ENCODE assay signal across 11 cellular contexts in the genomic region with DNA sequence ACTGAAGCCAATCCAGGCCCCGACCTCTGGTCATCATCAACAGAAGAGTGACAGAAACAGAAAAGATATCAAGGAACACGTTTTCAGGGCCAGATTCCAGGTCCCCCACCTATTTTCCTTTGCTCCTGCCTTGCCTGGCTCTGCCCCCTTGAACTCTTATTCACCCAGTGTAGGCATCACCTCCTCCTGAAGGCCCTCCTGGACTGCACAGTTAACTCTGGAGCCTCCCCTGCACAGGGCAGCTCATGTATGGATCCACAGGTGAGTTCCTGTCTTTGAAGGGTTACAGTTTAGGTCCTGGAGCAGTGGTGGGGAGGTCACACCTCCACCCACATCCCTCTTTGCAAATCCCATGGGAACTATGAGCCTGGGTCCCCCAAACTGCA. TPM values are rescaled to one million over a fixed set of nuclear protein-coding genes. Genes with fewer than 3 reads are reported as not detected.
DNase-seq lines count a peak whose midpoint lies in the region; ATAC-seq, FAIRE-seq and TF ChIP-seq lines count a peak whose summit lies in the region.
"Had no signal": no experiment of that assay in that cellular context is flagged by ENCODE, and none has a peak within 500 bp of the region (broad histone marks: within the 10 kb centered on the region; RNA-seq: fewer than 3 reads in every experiment).

No MANE protein-coding gene starts in this region.

- no peak overlapping the region for H2AFZ ChIP-seq in H9 (ENCODE audit: low read length)
- no peak overlapping the region for H2AFZ ChIP-seq in K562 (ENCODE audit: low read depth, low read length)

- no peak for DNase-seq in H9
- DNase-seq in K562 (ENCODE audit: extremely low read depth in 1 of 4, low spot score in 3 of 4) = peak in 1 of 4 experiments; percentile 4
- DNase-seq in glutamatergic neuron = no peak
- DNase-seq in substantia nigra (lab: John Stamatoyannopoulos, UW) = no peak
- DNase-seq in NCI-H345 treated with DMSO at 0.1 percent for 48 hours (lab: John Stamatoyannopoulos, UW; ENCODE audit: unreplicated experiment) = no peak
- DNase-seq: CD4-positive, alpha-beta memory T cell had no signal

- H2BK5ac ChIP-seq in H9 (ENCODE audit: insufficient read length, low read length) = no peak overlapping the region

- no peaks in the 10 kb centered on the region for H3K79me1 ChIP-seq in H9 (ENCODE audit: insufficient read depth, low read depth, low read length, poor library complexity, severe bottlenecking)

- no peak overlapping the region for H3K18ac ChIP-seq in H9 (ENCODE audit: insufficient read length, low read depth, low read length)

- 0 out of 3 replicates have a peak, but pooled peaks have one; percentile 2 for TF ChIP-seq CTCF in H9 (conservative IDR thresholded peaks at IDR 0.05)
- no peak for TF ChIP-seq CTCF in K562 (IDR thresholded peaks at IDR 0.05 in 2 of 3, conservative IDR thresholded peaks at IDR 0.05 in 1 of 3; ENCODE audit: insufficient read depth in 2 of 3, low read depth in 1 of 3, low read length in 3 of 3)
- TF ChIP-seq CTCF in glutamatergic neuron (IDR thresholded peaks at IDR 0.05; ENCODE audit: partially characterized antibody, unreplicated experiment) = no peak

- H3K27ac Mint-ChIP-seq in H9 = no peak overlapping the region
- H3K27ac Mint-ChIP-seq in glutamatergic neuron (ENCODE audit: unreplicated experiment) = peak overlapping the region; percentile 17
- H3K27ac Mint-ChIP-seq: B cell; CD4-positive, alpha-beta memory T cell had no signal

- H3K9ac ChIP-seq in H9 (ENCODE audit: extremely low read depth, insufficient read length, low read length) (no peak overlapping the region), K562 (ENCODE audit: insufficient read depth in 1 of 2, low read depth in 2 of 2, low read length in 2 of 2) (no peak overlapping the region)

- no peak overlapping the region for H4K8ac ChIP-seq in H9 (replicated peaks; ENCODE audit: insufficient read length, low read depth, low read length)

- H3K9me3 Mint-ChIP-seq in H9 = no peaks in the 10 kb centered on the region
- peaks cover 3% of the 10 kb centered on the region for H3K9me3 Mint-ChIP-seq in glutamatergic neuron (ENCODE audit: unreplicated experiment)
- H3K9me3 Mint-ChIP-seq: CD4-positive, alpha-beta memory T cell had no signal

- no peak for FAIRE-seq in K562 (lab: Jason Lieb, UNC)
- FAIRE-seq: GM12878, GM18507 had no signal

- whole genome bisulfite sequencing in H9 (ENCODE audit: extremely low coverage, insufficient read length, low lambda C conversion rate) = no CpG with 5 or more reads among the region's 2 CpGs
- WGBS in K562 (ENCODE audit: insufficient coverage, low coverage, missing lambda C conversion rate) = 45% methylated on average over 2 of the region's 2 CpGs

- no peak overlapping the region for H3K23ac ChIP-seq in H9 (ENCODE audit: insufficient read length, low read depth, low read length)

- CTCF ChIA-PET in K562 (lab: Yijun Ruan, JAX; ENCODE audit: low intra/inter-chr PET ratio) = no interaction called here

- BruUV-seq in K562 (replicated peaks; lab: Mats Ljungman, UMichigan) = no TSS peak

- H3K56ac ChIP-seq in H9 (ENCODE audit: insufficient read length, low read depth, low read length) = no peak overlapping the region

- no peak overlapping the region for H2BK12ac ChIP-seq in H9 (ENCODE audit: insufficient read length, low read depth, low read length)

- intact Hi-C loops in K562 (cut with micrococcal nuclease) = no loop called here

- no peak overlapping the region for H3K4me3 Mint-ChIP-seq in H9
- H3K4me3 Mint-ChIP-seq in glutamatergic neuron (ENCODE audit: unreplicated experiment) = no peak overlapping the region
- H3K4me3 Mint-ChIP-seq: B cell; CD4-positive, alpha-beta memory T cell had no signal

- H3K27me3 Mint-ChIP-seq in H9 (ENCODE audit: low read depth) (peaks cover 39% of the 10 kb centered on the region), glutamatergic neuron (ENCODE audit: unreplicated experiment) (peaks cover 7% of the 10 kb centered on the region)

- no peaks in the 10 kb centered on the region for H3K36me3 ChIP-seq in K562 (ENCODE audit: control insufficient read depth, insufficient read depth, low read length)

- H3K14ac ChIP-seq in H9 (ENCODE audit: insufficient read depth, low read length) = no peak overlapping the region

- H3K9me3 ChIP-seq in H9 (ENCODE audit: control insufficient read depth, low read depth, low read length) (no peaks in the 10 kb centered on the region), K562 (replicated peaks; ENCODE audit: control insufficient read depth, insufficient read depth, low read depth, low read length) (no peaks in the 10 kb centered on the region)

- TF ChIP-seq POLR2A in K562 (conservative IDR thresholded peaks at IDR 0.05) = no peak

- H3K27ac ChIP-seq in H9 (ENCODE audit: insufficient read length, low read depth, low read length) (no peak overlapping the region), K562 (ENCODE audit: extremely low read depth, low read depth, low read length) (no peak overlapping the region), substantia nigra (ENCODE audit: low read depth, low read length, poor library complexity, severe bottlenecking) (peak overlapping the region; percentile 49)

- ATAC-seq in K562 = no peak
- ATAC-seq in GM21723 (IDR thresholded peaks at IDR 0.05; ENCODE audit: unreplicated experiment) = no peak
- ATAC-seq in HG02571 (IDR thresholded peaks at IDR 0.05; ENCODE audit: unreplicated experiment) = no peak
- ATAC-seq: GM12878 had no signal

- H3T11ph ChIP-seq in H9 (ENCODE audit: low read length) = no peak overlapping the region

- no peak for TF ChIP-seq EP300 in K562 (IDR thresholded peaks at IDR 0.05; ENCODE audit: low read length)

- no peaks in the 10 kb centered on the region for H3K9me1 ChIP-seq in K562 (ENCODE audit: control insufficient read depth, insufficient read depth, low read length)

- POLR2A ChIA-PET in K562 (lab: Yijun Ruan, JAX) = no interaction called here

- no peak overlapping the region for H4K5ac ChIP-seq in H9 (ENCODE audit: insufficient read length, low read depth, low read length)

- no peaks in the 10 kb centered on the region for H3K23me2 ChIP-seq in H9 (ENCODE audit: insufficient read length, low read depth, low read length, poor library complexity, severe bottlenecking)

- H4K20me1 ChIP-seq in H9 (ENCODE audit: control insufficient read depth, insufficient read depth, insufficient read length) = no peaks in the 10 kb centered on the region
- H4K20me1 ChIP-seq in K562 (replicated peaks; ENCODE audit: control insufficient read depth, insufficient read depth, low read length) = no peaks in the 10 kb centered on the region

- no peaks in the 10 kb centered on the region for H3K27me3 ChIP-seq in H9 (ENCODE audit: insufficient read depth, low read length)
- H3K27me3 ChIP-seq in K562 (ENCODE audit: control insufficient read depth in 2 of 2, insufficient read depth in 2 of 2, low read length in 2 of 2) = no peaks in the 10 kb centered on the region

- no peaks in the 10 kb centered on the region for H3K36me3 Mint-ChIP-seq in H9 (ENCODE audit: insufficient read depth in 1 of 3, low read depth in 3 of 3)
- no peaks in the 10 kb centered on the region for H3K36me3 Mint-ChIP-seq in glutamatergic neuron (ENCODE audit: unreplicated experiment)
- H3K36me3 Mint-ChIP-seq: CD4-positive, alpha-beta memory T cell had no signal

- H3K4me1 ChIP-seq in H9 (ENCODE audit: insufficient read depth, low read length) (no peaks in the 10 kb centered on the region; the same call in 1 of the 2 replicates), K562 (replicated peaks in 1 of 2; ENCODE audit: control insufficient read depth in 2 of 2, insufficient read depth in 2 of 2, low read length in 2 of 2) (peaks cover 6 to 40% of the 10 kb centered on the region in 2 experiments)

- no peak overlapping the region for H2BK20ac ChIP-seq in H9 (ENCODE audit: low read depth, low read length, poor library complexity, severe bottlenecking)

- no peak overlapping the region for H2BK120ac ChIP-seq in H9 (ENCODE audit: low read depth, low read length, poor library complexity, severe bottlenecking)

- in situ Hi-C loops in K562 (cut with MboI) = no loop called here

- no peak for TF ChIP-seq RAD21 in K562 (CRISPR knock-in tag; conservative IDR thresholded peaks at IDR 0.05 in 1 of 2, IDR thresholded peaks at IDR 0.05 in 1 of 2)

- H3K4me2 ChIP-seq in H9 (ENCODE audit: insufficient read depth, insufficient read length, low read length) (no peak overlapping the region), K562 (ENCODE audit: insufficient read depth, low read length) (no peak overlapping the region)

- no peak overlapping the region for H3K4ac ChIP-seq in H9 (ENCODE audit: low read depth, low read length)

- no peak overlapping the region for H2AK5ac ChIP-seq in H9 (ENCODE audit: insufficient read length, low read length)

- peaks cover 5% of the 10 kb centered on the region in 2 experiments for H3K4me1 Mint-ChIP-seq in H9
- peaks cover 9% of the 10 kb centered on the region for H3K4me1 Mint-ChIP-seq in glutamatergic neuron (ENCODE audit: low read depth, unreplicated experiment)

- H4K91ac ChIP-seq in H9 (ENCODE audit: insufficient read length, low read depth, low read length) = no peak overlapping the region

- no peaks in the 10 kb centered on the region for H3K79me2 ChIP-seq in H9 (ENCODE audit: insufficient read depth, low read length)
- H3K79me2 ChIP-seq in K562 (ENCODE audit: control insufficient read depth, insufficient read depth, low read length) = no peaks in the 10 kb centered on the region

- no peak overlapping the region for H2BK15ac ChIP-seq in H9 (ENCODE audit: low read depth, low read length)

- H3K4me3 ChIP-seq in K562 = no peak overlapping the region
- H3K4me3 ChIP-seq: GM12878 had no signal

RNA-seq across cellular contexts. Expression of a gene that starts 5.7 kb away (rescaled TPM):
- 293 and 302 TPM in 2 replicates for total RNA-seq in H9 (2021)
- total RNA-seq in K562 (2011; cell fraction: chromatin; rRNA removed; ENCODE audit: low replicate concordance) = 24.2 and 122 TPM in 2 replicates
- total RNA-seq in K562 (2011; cell fraction: nucleolus; rRNA removed) = 145 and 156 TPM in 2 replicates
- total RNA-seq in K562 (2011; cell fraction: nucleoplasm; rRNA removed) = 58.0 and 62.1 TPM in 2 replicates
- 265 and 319 TPM in 2 replicates for total RNA-seq in K562 (2014; rRNA removed)
- total RNA-seq in K562 (2014; rRNA removed; fragmentation: Illumina TruSeq; extraction: Trizol) = 20.9 and 29.5 TPM in 2 replicates
- 95.1 and 107 TPM in 2 replicates for total RNA-seq in K562 (2015; rRNA removed; fragmentation: Illumina TruSeq; extraction: Trizol)
- 414 and 417 TPM in 2 replicates for total RNA-seq in K562 (2021)
- polyA plus RNA-seq in K562 (2011; rRNA removed) = 38.7 and 106 TPM in 2 replicates
- polyA plus RNA-seq in K562 (2011; cell fraction: cytosol; rRNA removed) = 83.6 and 256 TPM in 2 replicates
- 66.4 and 105 TPM in 2 replicates for polyA plus RNA-seq in K562 (2011; cell fraction: nucleus; rRNA removed)
- polyA plus RNA-seq in K562 (2012) = 253 and 255 TPM in 2 replicates
- polyA plus RNA-seq in K562 (2014; fragmentation: Illumina TruSeq; extraction: Trizol) = 64.1 and 142 TPM in 2 replicates
- polyA plus RNA-seq in K562 (2014; fragmentation: Nextera tagmentation; extraction: Ambion mirVana) = 1 to 10 TPM in 1 of 2 experiments, under 1 TPM in 1; 0.70 to 1.2 TPM
- 186 and 202 TPM in 2 replicates for polyA plus RNA-seq in K562 (2014; rRNA removed)
- polyA minus RNA-seq in K562 (2011; rRNA and poly(A)+ RNA removed) = 23.1 and 29.3 TPM in 2 replicates
- polyA minus RNA-seq in K562 (2011; cell fraction: cytosol; rRNA and poly(A)+ RNA removed) = 186 and 269 TPM in 2 replicates
- polyA minus RNA-seq in K562 (2011; cell fraction: nucleus; rRNA and poly(A)+ RNA removed) = 66.0 and 87.2 TPM in 2 replicates
- 749 TPM for total RNA-seq in glutamatergic neuron (ENCODE audit: unreplicated experiment)

RNA-seq across cellular contexts. Expression of a gene that starts 56.6 kb away (rescaled TPM):
- total RNA-seq in H9 (2021) = 5,597 and 5,803 TPM in 2 replicates
- total RNA-seq in K562 (2011; cell fraction: chromatin; rRNA removed; ENCODE audit: low replicate concordance) = 442 and 814 TPM in 2 replicates
- total RNA-seq in K562 (2011; cell fraction: nucleolus; rRNA removed) = 822 and 827 TPM in 2 replicates
- 612 and 733 TPM in 2 replicates for total RNA-seq in K562 (2011; cell fraction: nucleoplasm; rRNA removed)
- total RNA-seq in K562 (2014; rRNA removed) = 1,050 and 1,578 TPM in 2 replicates
- 1,330 and 1,372 TPM in 2 replicates for total RNA-seq in K562 (2014; rRNA removed; fragmentation: Illumina TruSeq; extraction: Trizol)
- total RNA-seq in K562 (2015; rRNA removed; fragmentation: Illumina TruSeq; extraction: Trizol) = 1,064 and 1,131 TPM in 2 replicates
- 3,434 and 3,475 TPM in 2 replicates for total RNA-seq in K562 (2021)
- polyA plus RNA-seq in K562 (2011; rRNA removed) = 394 and 1,035 TPM in 2 replicates
- polyA plus RNA-seq in K562 (2011; cell fraction: cytosol; rRNA removed) = 886 and 917 TPM in 2 replicates
- polyA plus RNA-seq in K562 (2011; cell fraction: nucleus; rRNA removed) = 1,199 and 1,212 TPM in 2 replicates
- polyA plus RNA-seq in K562 (2012) = 3,171 and 3,886 TPM in 2 replicates
- 3,161 and 3,227 TPM in 2 replicates for polyA plus RNA-seq in K562 (2014; fragmentation: Illumina TruSeq; extraction: Trizol)
- 1,000 to 10,000 TPM; 1,484 to 2,232 TPM for polyA plus RNA-seq in K562 (2014; fragmentation: Nextera tagmentation; extraction: Ambion mirVana)
- 1,030 and 1,055 TPM in 2 replicates for polyA plus RNA-seq in K562 (2014; rRNA removed)
- 535 and 828 TPM in 2 replicates for polyA minus RNA-seq in K562 (2011; rRNA and poly(A)+ RNA removed)
- polyA minus RNA-seq in K562 (2011; cell fraction: cytosol; rRNA and poly(A)+ RNA removed) = 1,311 and 2,256 TPM in 2 replicates
- polyA minus RNA-seq in K562 (2011; cell fraction: nucleus; rRNA and poly(A)+ RNA removed) = 373 and 553 TPM in 2 replicates
- 6,176 TPM for total RNA-seq in glutamatergic neuron (ENCODE audit: unreplicated experiment)
